In genomic region chr1:3290438-3290837, GRCh38 we compare ENCODE assay signal across 27 cellular contexts.
"Had no signal": no experiment of that assay in that cellular context is flagged by ENCODE, and none has a peak within 500 bp of the region (broad histone marks: within the 10 kb centered on the region; RNA-seq: fewer than 3 reads in every experiment).

No MANE protein-coding gene starts in this region.

- H3K4me1 ChIP-seq: esophagus squamous epithelium, foreskin keratinocyte, gastrocnemius medialis, gastroesophageal sphincter had no signal

- H3K27me3 ChIP-seq: foreskin keratinocyte had no signal

- H3K27ac ChIP-seq: dorsolateral prefrontal cortex, epithelial cell of prostate, esophagus muscularis mucosa, esophagus squamous epithelium, foreskin keratinocyte, gastrocnemius medialis, gastroesophageal sphincter had no signal

- FAIRE-seq: colon, endometrium, endothelial cell of umbilical vein, frontal cortex had no signal

- H3K4me3 ChIP-seq: coronary artery, dorsolateral prefrontal cortex, esophagus muscularis mucosa, esophagus squamous epithelium, gastrocnemius medialis, gastroesophageal sphincter, heart left ventricle, heart right ventricle had no signal

- H3K36me3 ChIP-seq: esophagus muscularis mucosa, esophagus squamous epithelium, gastrocnemius medialis, gastroesophageal sphincter, heart left ventricle, heart right ventricle had no signal

- H3K9me3 ChIP-seq: esophagus muscularis mucosa, esophagus squamous epithelium, gastrocnemius medialis, gastroesophageal sphincter, heart left ventricle, heart right ventricle had no signal

- ATAC-seq: effector memory CD8-positive, alpha-beta T cell; esophagus mucosa; foreskin keratinocyte; gastrocnemius medialis; gastroesophageal sphincter; heart left ventricle; heart right ventricle had no signal

- DNase-seq: cortex of kidney; dermis blood vessel endothelial cell; dorsolateral prefrontal cortex; effector CD4-positive, alpha-beta T cell; effector CD8-positive, alpha-beta T cell; effector memory CD4-positive, alpha-beta T cell; effector memory CD8-positive, alpha-beta T cell; endodermal cell; erythroblast; esophagus squamous epithelium; foreskin fibroblast; foreskin keratinocyte; foreskin melanocyte; gastrocnemius medialis; glutamatergic neuron; head of caudate nucleus; heart left ventricle; heart right ventricle had no signal
